Comparison of ENCODE assay signal across 1 cellular context in genomic region chr9:108478871-108479332, GRCh38.
TF ChIP-seq lines count a peak whose summit lies in the region.

No MANE protein-coding gene starts in this region.

TF ChIP-seq in HEK293, 187 proteins besides CTCF, POLR2A, EP300 and RAD21 (continued from another document):
- TF ChIP-seq, protein P1, sequence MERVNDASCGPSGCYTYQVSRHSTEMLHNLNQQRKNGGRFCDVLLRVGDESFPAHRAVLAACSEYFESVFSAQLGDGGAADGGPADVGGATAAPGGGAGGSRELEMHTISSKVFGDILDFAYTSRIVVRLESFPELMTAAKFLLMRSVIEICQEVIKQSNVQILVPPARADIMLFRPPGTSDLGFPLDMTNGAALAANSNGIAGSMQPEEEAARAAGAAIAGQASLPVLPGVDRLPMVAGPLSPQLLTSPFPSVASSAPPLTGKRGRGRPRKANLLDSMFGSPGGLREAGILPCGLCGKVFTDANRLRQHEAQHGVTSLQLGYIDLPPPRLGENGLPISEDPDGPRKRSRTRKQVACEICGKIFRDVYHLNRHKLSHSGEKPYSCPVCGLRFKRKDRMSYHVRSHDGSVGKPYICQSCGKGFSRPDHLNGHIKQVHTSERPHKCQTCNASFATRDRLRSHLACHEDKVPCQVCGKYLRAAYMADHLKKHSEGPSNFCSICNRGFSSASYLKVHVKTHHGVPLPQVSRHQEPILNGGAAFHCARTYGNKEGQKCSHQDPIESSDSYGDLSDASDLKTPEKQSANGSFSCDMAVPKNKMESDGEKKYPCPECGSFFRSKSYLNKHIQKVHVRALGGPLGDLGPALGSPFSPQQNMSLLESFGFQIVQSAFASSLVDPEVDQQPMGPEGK (tag by site-specific recombination; IDR thresholded peaks at IDR 0.05) = no peak
- TF ChIP-seq ZNF707 (tag by site-specific recombination; IDR thresholded peaks at IDR 0.05) (no peak), ZNF791 (tag by site-specific recombination; IDR thresholded peaks at IDR 0.05) (no peak), ZNF324 (tag by site-specific recombination; IDR thresholded peaks at IDR 0.05) (no peak), FEZF1 (tag by site-specific recombination; IDR thresholded peaks at IDR 0.05) (no peak), ZNF580 (tag by site-specific recombination; IDR thresholded peaks at IDR 0.05) (no peak), ZNF548 (tag by site-specific recombination; IDR thresholded peaks at IDR 0.05) (no peak), MYNN (tag by site-specific recombination; IDR thresholded peaks at IDR 0.05; ENCODE audit: borderline replicate concordance) (no peak), ZNF341 (tag by site-specific recombination; IDR thresholded peaks at IDR 0.05; ENCODE audit: low read depth) (no peak), INSM2 (tag by site-specific recombination; IDR thresholded peaks at IDR 0.05) (peak; percentile 64; the same call in 1 of the 2 replicates), GLI2 (tag by site-specific recombination; IDR thresholded peaks at IDR 0.05; ENCODE audit: borderline replicate concordance, low read depth) (peak; percentile 61), ZNF394 (tag by site-specific recombination; IDR thresholded peaks at IDR 0.05; ENCODE audit: borderline replicate concordance) (no peak), ZNF670 (tag by site-specific recombination; IDR thresholded peaks at IDR 0.05; ENCODE audit: low read depth) (no peak), ZNF302 (tag by site-specific recombination; IDR thresholded peaks at IDR 0.05; ENCODE audit: low read depth) (no peak), ZEB2 (tag by site-specific recombination; IDR thresholded peaks at IDR 0.05) (peak; percentile 38; the same call in 1 of the 2 replicates), ZNF280D (tag by site-specific recombination; IDR thresholded peaks at IDR 0.05) (no peak), ZNF37A (tag by site-specific recombination; IDR thresholded peaks at IDR 0.05) (no peak), MEIS1 (CRISPR knock-in tag; IDR thresholded peaks at IDR 0.05; ENCODE audit: borderline replicate concordance) (no peak), ZNF639 (tag by site-specific recombination; IDR thresholded peaks at IDR 0.05) (peak; percentile 18; the same call in 1 of the 2 replicates), ZNF600 (tag by site-specific recombination; IDR thresholded peaks at IDR 0.05) (peak; percentile 74), ZNF837 (tag by site-specific recombination; IDR thresholded peaks at IDR 0.05) (no peak), ZNF223 (tag by site-specific recombination; IDR thresholded peaks at IDR 0.05) (no peak), ZNF184 (tag by site-specific recombination; IDR thresholded peaks at IDR 0.05) (0 out of 2 replicates have a peak, but pooled peaks have one; percentile 12), ZNF121 (tag by site-specific recombination; IDR thresholded peaks at IDR 0.05) (no peak), ZNF785 (tag by site-specific recombination; IDR thresholded peaks at IDR 0.05) (no peak)
- TF ChIP-seq, protein P2, sequence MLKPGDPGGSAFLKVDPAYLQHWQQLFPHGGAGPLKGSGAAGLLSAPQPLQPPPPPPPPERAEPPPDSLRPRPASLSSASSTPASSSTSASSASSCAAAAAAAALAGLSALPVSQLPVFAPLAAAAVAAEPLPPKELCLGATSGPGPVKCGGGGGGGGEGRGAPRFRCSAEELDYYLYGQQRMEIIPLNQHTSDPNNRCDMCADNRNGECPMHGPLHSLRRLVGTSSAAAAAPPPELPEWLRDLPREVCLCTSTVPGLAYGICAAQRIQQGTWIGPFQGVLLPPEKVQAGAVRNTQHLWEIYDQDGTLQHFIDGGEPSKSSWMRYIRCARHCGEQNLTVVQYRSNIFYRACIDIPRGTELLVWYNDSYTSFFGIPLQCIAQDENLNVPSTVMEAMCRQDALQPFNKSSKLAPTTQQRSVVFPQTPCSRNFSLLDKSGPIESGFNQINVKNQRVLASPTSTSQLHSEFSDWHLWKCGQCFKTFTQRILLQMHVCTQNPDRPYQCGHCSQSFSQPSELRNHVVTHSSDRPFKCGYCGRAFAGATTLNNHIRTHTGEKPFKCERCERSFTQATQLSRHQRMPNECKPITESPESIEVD (tag by site-specific recombination; IDR thresholded peaks at IDR 0.05) = peak; percentile 89
- TF ChIP-seq, protein P3, sequence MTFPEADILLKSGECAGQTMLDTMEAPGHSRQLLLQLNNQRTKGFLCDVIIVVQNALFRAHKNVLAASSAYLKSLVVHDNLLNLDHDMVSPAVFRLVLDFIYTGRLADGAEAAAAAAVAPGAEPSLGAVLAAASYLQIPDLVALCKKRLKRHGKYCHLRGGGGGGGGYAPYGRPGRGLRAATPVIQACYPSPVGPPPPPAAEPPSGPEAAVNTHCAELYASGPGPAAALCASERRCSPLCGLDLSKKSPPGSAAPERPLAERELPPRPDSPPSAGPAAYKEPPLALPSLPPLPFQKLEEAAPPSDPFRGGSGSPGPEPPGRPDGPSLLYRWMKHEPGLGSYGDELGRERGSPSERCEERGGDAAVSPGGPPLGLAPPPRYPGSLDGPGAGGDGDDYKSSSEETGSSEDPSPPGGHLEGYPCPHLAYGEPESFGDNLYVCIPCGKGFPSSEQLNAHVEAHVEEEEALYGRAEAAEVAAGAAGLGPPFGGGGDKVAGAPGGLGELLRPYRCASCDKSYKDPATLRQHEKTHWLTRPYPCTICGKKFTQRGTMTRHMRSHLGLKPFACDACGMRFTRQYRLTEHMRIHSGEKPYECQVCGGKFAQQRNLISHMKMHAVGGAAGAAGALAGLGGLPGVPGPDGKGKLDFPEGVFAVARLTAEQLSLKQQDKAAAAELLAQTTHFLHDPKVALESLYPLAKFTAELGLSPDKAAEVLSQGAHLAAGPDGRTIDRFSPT (tag by site-specific recombination; IDR thresholded peaks at IDR 0.05) = peak; percentile 42; the same call in 1 of the 2 replicates
- TF ChIP-seq, protein P4, sequence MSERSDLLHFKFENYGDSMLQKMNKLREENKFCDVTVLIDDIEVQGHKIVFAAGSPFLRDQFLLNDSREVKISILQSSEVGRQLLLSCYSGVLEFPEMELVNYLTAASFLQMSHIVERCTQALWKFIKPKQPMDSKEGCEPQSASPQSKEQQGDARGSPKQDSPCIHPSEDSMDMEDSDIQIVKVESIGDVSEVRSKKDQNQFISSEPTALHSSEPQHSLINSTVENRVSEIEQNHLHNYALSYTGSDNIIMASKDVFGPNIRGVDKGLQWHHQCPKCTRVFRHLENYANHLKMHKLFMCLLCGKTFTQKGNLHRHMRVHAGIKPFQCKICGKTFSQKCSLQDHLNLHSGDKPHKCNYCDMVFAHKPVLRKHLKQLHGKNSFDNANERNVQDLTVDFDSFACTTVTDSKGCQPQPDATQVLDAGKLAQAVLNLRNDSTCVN (tag by site-specific recombination; optimal IDR thresholded peaks at IDR 0.05) = no peak
- TF ChIP-seq, protein P5, sequence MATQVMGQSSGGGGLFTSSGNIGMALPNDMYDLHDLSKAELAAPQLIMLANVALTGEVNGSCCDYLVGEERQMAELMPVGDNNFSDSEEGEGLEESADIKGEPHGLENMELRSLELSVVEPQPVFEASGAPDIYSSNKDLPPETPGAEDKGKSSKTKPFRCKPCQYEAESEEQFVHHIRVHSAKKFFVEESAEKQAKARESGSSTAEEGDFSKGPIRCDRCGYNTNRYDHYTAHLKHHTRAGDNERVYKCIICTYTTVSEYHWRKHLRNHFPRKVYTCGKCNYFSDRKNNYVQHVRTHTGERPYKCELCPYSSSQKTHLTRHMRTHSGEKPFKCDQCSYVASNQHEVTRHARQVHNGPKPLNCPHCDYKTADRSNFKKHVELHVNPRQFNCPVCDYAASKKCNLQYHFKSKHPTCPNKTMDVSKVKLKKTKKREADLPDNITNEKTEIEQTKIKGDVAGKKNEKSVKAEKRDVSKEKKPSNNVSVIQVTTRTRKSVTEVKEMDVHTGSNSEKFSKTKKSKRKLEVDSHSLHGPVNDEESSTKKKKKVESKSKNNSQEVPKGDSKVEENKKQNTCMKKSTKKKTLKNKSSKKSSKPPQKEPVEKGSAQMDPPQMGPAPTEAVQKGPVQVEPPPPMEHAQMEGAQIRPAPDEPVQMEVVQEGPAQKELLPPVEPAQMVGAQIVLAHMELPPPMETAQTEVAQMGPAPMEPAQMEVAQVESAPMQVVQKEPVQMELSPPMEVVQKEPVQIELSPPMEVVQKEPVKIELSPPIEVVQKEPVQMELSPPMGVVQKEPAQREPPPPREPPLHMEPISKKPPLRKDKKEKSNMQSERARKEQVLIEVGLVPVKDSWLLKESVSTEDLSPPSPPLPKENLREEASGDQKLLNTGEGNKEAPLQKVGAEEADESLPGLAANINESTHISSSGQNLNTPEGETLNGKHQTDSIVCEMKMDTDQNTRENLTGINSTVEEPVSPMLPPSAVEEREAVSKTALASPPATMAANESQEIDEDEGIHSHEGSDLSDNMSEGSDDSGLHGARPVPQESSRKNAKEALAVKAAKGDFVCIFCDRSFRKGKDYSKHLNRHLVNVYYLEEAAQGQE (tag by site-specific recombination; IDR thresholded peaks at IDR 0.05) = no peak
- TF ChIP-seq, protein P6, sequence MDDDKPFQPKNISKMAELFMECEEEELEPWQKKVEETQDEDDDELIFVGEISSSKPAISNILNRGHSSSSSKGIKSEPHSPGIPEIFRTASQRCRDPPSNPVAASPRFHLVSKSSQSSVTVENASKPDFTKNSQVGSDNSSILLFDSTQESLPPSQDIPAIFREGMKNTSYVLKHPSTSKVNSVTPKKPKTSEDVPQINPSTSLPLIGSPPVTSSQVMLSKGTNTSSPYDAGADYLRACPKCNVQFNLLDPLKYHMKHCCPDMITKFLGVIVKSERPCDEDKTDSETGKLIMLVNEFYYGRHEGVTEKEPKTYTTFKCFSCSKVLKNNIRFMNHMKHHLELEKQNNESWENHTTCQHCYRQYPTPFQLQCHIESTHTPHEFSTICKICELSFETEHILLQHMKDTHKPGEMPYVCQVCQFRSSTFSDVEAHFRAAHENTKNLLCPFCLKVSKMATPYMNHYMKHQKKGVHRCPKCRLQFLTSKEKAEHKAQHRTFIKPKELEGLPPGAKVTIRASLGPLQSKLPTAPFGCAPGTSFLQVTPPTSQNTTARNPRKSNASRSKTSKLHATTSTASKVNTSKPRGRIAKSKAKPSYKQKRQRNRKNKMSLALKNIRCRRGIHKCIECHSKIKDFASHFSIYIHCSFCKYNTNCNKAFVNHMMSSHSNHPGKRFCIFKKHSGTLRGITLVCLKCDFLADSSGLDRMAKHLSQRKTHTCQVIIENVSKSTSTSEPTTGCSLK (tag by site-specific recombination; IDR thresholded peaks at IDR 0.05) = no peak
